ENCODE assay signal across 15 cellular contexts in the genomic region with DNA sequence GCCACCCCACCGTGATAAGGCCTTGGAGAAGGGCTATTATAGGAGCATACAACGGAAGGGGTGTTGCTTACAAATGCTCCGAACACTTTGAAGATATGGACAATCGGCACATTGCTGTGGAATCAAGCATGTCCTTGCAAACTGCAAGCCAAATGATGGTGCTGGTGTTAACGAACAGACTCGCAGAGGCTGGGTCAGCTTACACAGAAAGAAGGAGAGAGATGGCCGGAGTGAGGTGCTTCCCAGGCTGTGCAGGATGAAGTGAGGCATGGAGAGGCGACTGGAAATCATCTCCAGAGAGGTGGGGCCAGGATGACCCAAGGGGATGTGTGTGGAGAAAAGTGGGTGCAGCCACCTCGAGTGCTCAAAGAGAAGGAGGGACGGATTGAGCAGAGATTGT. TPM values are rescaled to one million over a fixed set of nuclear protein-coding genes. Genes with fewer than 3 reads are reported as not detected.
DNase-seq lines count a peak whose midpoint lies in the region; ATAC-seq, FAIRE-seq and TF ChIP-seq lines count a peak whose summit lies in the region.
"Had no signal": no experiment of that assay in that cellular context is flagged by ENCODE, and none has a peak within 500 bp of the region (broad histone marks: within the 10 kb centered on the region; RNA-seq: fewer than 3 reads in every experiment).

No MANE protein-coding gene starts in this region.

- FAIRE-seq in astrocyte (lab: Jason Lieb, UNC), result no peak
- FAIRE-seq: GM12892 had no signal

- no peak overlapping the region for H2AFZ ChIP-seq in astrocyte (ENCODE audit: low read depth, low read length)

- H3K27ac Mint-ChIP-seq in astrocyte (ENCODE audit: unreplicated experiment), result no peak overlapping the region
- no peak overlapping the region for H3K27ac Mint-ChIP-seq in glutamatergic neuron (ENCODE audit: unreplicated experiment)
- H3K27ac Mint-ChIP-seq in progenitor cell of endocrine pancreas, result peak overlapping the region; percentile 46
- H3K27ac Mint-ChIP-seq: CD4-positive, alpha-beta memory T cell had no signal

- H3K4me3 ChIP-seq in astrocyte (ENCODE audit: insufficient read depth, low read depth, low read length), result no peak overlapping the region
- H3K4me3 ChIP-seq in coronary artery, result no peak overlapping the region

- peaks cover 49% of the 10 kb centered on the region for H3K27me3 ChIP-seq in astrocyte (ENCODE audit: insufficient read depth, low read length)

- H3K9me3 Mint-ChIP-seq in astrocyte (ENCODE audit: unreplicated experiment) (no peaks in the 10 kb centered on the region), glutamatergic neuron (ENCODE audit: unreplicated experiment) (peaks cover 5% of the 10 kb centered on the region), progenitor cell of endocrine pancreas (ENCODE audit: low read depth) (no peaks in the 10 kb centered on the region)
- H3K9me3 Mint-ChIP-seq: CD4-positive, alpha-beta memory T cell had no signal

- H3K36me3 Mint-ChIP-seq in astrocyte (ENCODE audit: low read depth, unreplicated experiment) (no peaks in the 10 kb centered on the region), glutamatergic neuron (ENCODE audit: unreplicated experiment) (no peaks in the 10 kb centered on the region), progenitor cell of endocrine pancreas (ENCODE audit: insufficient read depth) (no peaks in the 10 kb centered on the region)
- H3K36me3 Mint-ChIP-seq: CD4-positive, alpha-beta memory T cell had no signal

- H3K4me1 Mint-ChIP-seq in astrocyte (ENCODE audit: low read depth, unreplicated experiment), result peaks cover 4% of the 10 kb centered on the region
- H3K4me1 Mint-ChIP-seq in glutamatergic neuron (ENCODE audit: low read depth, unreplicated experiment), result peaks cover 20% of the 10 kb centered on the region
- H3K4me1 Mint-ChIP-seq in progenitor cell of endocrine pancreas (ENCODE audit: low read depth), result peaks cover 6% of the 10 kb centered on the region

- no peaks in the 10 kb centered on the region for H4K20me1 ChIP-seq in astrocyte (ENCODE audit: insufficient read depth, low read length)

- no peak overlapping the region for H3K4me2 ChIP-seq in astrocyte (ENCODE audit: low read length)

- H3K27me3 Mint-ChIP-seq in astrocyte (ENCODE audit: low read depth, unreplicated experiment), result peaks cover 64% of the 10 kb centered on the region
- H3K27me3 Mint-ChIP-seq in glutamatergic neuron (ENCODE audit: unreplicated experiment), result peaks cover 6% of the 10 kb centered on the region
- H3K27me3 Mint-ChIP-seq in progenitor cell of endocrine pancreas, result peaks cover 90% of the 10 kb centered on the region

- H3K4me3 Mint-ChIP-seq in astrocyte (ENCODE audit: unreplicated experiment) (peak overlapping the region; percentile 17), glutamatergic neuron (ENCODE audit: unreplicated experiment) (peak overlapping the region; percentile 55), progenitor cell of endocrine pancreas (ENCODE audit: low read depth) (no peak overlapping the region)
- H3K4me3 Mint-ChIP-seq: CD4-positive, alpha-beta memory T cell had no signal

- no peaks in the 10 kb centered on the region for H3K4me1 ChIP-seq in astrocyte (ENCODE audit: insufficient read depth, low read length)

- H3K9ac ChIP-seq in astrocyte (ENCODE audit: low read length), result no peak overlapping the region

- no peak overlapping the region for H3K27ac ChIP-seq in astrocyte (ENCODE audit: low read depth, low read length)
- H3K27ac ChIP-seq in coronary artery, result no peak overlapping the region

- H3K79me2 ChIP-seq in astrocyte (ENCODE audit: insufficient read depth, low read length), result no peaks in the 10 kb centered on the region

- H3K9me3 ChIP-seq in astrocyte (ENCODE audit: insufficient read depth, low read depth, low read length), result no peaks in the 10 kb centered on the region

- ATAC-seq in GM18517 (IDR thresholded peaks at IDR 0.05; ENCODE audit: unreplicated experiment) (no peak), HG03457 (IDR thresholded peaks at IDR 0.05; ENCODE audit: unreplicated experiment) (no peak), GM18511 (IDR thresholded peaks at IDR 0.05; ENCODE audit: unreplicated experiment) (no peak)

- DNase-seq in astrocyte (ENCODE audit: low read depth) (no peak), coronary artery (ENCODE audit: low spot score) (peak; percentile 57), glutamatergic neuron (no peak), progenitor cell of endocrine pancreas (ENCODE audit: low spot score, unreplicated experiment) (no peak), foreskin melanocyte (no peak)
- DNase-seq: C1 segment of cervical spinal cord; Calu3; CD4-positive, alpha-beta memory T cell; GOT3; H7; HCEC 1CT had no signal

- no peaks in the 10 kb centered on the region for H3K36me3 ChIP-seq in astrocyte (ENCODE audit: insufficient read depth, low read length)

- TF ChIP-seq CTCF in astrocyte (IDR thresholded peaks at IDR 0.05; ENCODE audit: insufficient read depth, low read depth, low read length) (no peak), coronary artery (IDR thresholded peaks at IDR 0.05) (no peak), glutamatergic neuron (IDR thresholded peaks at IDR 0.05; ENCODE audit: partially characterized antibody, unreplicated experiment) (no peak), progenitor cell of endocrine pancreas (IDR thresholded peaks at IDR 0.05; ENCODE audit: unreplicated experiment) (no peak)

RNA-seq across cellular contexts. Expression of a gene that starts 42.2 kb away (rescaled TPM):
- total RNA-seq in astrocyte (138 and 145 TPM in 2 replicates), glutamatergic neuron (ENCODE audit: unreplicated experiment) (114 TPM), progenitor cell of endocrine pancreas (121 and 122 TPM in 2 replicates)
